In the genomic region with DNA sequence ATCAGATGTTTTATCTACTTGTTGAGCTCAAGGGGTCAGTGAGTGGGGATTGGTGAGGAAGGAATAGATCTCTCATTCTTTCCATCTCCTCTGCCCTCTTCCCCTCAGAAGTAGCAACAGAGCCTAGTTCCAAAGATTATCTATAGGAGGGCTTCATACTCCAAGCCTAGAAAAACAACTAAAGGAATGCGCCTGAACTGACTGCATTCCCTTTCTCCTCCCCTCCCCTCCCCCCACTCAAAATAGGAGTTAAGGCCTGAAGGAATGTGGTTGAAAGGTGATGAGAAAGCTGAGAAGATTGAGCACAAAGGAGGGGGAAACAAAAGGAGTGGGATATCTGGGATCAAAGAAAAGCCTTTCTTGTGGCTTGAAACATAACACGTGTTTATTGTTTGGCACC, we compare ENCODE assay signal across 1 cellular context.
TF ChIP-seq lines count a peak whose summit lies in the region.

No MANE protein-coding gene starts in this region.

TF ChIP-seq in HepG2, 621 proteins besides CTCF, POLR2A, EP300 and RAD21:
- TF ChIP-seq HNRNPUL1 (IDR thresholded peaks at IDR 0.05; ENCODE audit: low read depth, low read length) = no peak
- TF ChIP-seq XRCC5 (optimal IDR thresholded peaks at IDR 0.05; ENCODE audit: low read length) = no peak
- no peak for TF ChIP-seq RFX3 (CRISPR knock-in tag; IDR thresholded peaks at IDR 0.05)
- TF ChIP-seq ZNF296 (CRISPR knock-in tag; conservative IDR thresholded peaks at IDR 0.05) = no peak
- TF ChIP-seq, protein P1, sequence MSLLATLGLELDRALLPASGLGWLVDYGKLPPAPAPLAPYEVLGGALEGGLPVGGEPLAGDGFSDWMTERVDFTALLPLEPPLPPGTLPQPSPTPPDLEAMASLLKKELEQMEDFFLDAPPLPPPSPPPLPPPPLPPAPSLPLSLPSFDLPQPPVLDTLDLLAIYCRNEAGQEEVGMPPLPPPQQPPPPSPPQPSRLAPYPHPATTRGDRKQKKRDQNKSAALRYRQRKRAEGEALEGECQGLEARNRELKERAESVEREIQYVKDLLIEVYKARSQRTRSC (CRISPR knock-in tag; IDR thresholded peaks at IDR 0.05; ENCODE audit: low read depth) = no peak
- TF ChIP-seq ZNF709 (CRISPR knock-in tag; IDR thresholded peaks at IDR 0.05) = no peak
- TF ChIP-seq, protein P2, sequence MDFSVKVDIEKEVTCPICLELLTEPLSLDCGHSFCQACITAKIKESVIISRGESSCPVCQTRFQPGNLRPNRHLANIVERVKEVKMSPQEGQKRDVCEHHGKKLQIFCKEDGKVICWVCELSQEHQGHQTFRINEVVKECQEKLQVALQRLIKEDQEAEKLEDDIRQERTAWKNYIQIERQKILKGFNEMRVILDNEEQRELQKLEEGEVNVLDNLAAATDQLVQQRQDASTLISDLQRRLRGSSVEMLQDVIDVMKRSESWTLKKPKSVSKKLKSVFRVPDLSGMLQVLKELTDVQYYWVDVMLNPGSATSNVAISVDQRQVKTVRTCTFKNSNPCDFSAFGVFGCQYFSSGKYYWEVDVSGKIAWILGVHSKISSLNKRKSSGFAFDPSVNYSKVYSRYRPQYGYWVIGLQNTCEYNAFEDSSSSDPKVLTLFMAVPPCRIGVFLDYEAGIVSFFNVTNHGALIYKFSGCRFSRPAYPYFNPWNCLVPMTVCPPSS (IDR thresholded peaks at IDR 0.05) = no peak
- TF ChIP-seq, protein P3, sequence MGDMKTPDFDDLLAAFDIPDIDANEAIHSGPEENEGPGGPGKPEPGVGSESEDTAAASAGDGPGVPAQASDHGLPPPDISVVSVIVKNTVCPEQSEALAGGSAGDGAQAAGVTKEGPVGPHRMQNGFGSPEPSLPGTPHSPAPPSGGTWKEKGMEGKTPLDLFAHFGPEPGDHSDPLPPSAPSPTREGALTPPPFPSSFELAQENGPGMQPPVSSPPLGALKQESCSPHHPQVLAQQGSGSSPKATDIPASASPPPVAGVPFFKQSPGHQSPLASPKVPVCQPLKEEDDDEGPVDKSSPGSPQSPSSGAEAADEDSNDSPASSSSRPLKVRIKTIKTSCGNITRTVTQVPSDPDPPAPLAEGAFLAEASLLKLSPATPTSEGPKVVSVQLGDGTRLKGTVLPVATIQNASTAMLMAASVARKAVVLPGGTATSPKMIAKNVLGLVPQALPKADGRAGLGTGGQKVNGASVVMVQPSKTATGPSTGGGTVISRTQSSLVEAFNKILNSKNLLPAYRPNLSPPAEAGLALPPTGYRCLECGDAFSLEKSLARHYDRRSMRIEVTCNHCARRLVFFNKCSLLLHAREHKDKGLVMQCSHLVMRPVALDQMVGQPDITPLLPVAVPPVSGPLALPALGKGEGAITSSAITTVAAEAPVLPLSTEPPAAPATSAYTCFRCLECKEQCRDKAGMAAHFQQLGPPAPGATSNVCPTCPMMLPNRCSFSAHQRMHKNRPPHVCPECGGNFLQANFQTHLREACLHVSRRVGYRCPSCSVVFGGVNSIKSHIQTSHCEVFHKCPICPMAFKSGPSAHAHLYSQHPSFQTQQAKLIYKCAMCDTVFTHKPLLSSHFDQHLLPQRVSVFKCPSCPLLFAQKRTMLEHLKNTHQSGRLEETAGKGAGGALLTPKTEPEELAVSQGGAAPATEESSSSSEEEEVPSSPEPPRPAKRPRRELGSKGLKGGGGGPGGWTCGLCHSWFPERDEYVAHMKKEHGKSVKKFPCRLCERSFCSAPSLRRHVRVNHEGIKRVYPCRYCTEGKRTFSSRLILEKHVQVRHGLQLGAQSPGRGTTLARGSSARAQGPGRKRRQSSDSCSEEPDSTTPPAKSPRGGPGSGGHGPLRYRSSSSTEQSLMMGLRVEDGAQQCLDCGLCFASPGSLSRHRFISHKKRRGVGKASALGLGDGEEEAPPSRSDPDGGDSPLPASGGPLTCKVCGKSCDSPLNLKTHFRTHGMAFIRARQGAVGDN (CRISPR knock-in tag; IDR thresholded peaks at IDR 0.05) = no peak
- no peak for TF ChIP-seq ZBTB7A (CRISPR knock-in tag; IDR thresholded peaks at IDR 0.05)
- TF ChIP-seq NBN (conservative IDR thresholded peaks at IDR 0.05) = no peak
TF ChIP-seq in HepG2: peak in this region for 0.
